8 cellular contexts compared by ENCODE assay signal in genomic region chr14:73754911-73755360, GRCh38. TPM values are rescaled to one million over a fixed set of nuclear protein-coding genes. Genes with fewer than 3 reads are reported as not detected.
A peak's percentile ranks its signal among the peaks of the same experiment; 100 is the strongest.
DNase-seq lines count a peak whose midpoint lies in the region; ATAC-seq and TF ChIP-seq lines count a peak whose summit lies in the region.

No MANE protein-coding gene starts in this region.

- H3K4me1 ChIP-seq in gastroesophageal sphincter = peaks cover 50 to 92% (median 87%) of the 10 kb centered on the region in 3 donors

- no peak for ATAC-seq in gastroesophageal sphincter
- ATAC-seq in HG03571 (IDR thresholded peaks at IDR 0.05; ENCODE audit: unreplicated experiment) = no peak

- DNase-seq in retinal pigment epithelial cell (ENCODE audit: low read depth) (no peak), NCI-H510A treated with DMSO at 0.1 percent for 48 hours (lab: John Stamatoyannopoulos, UW) (no peak)
- DNase-seq in stimulated activated CD4-positive, alpha-beta T cell treated with anti-CD3 and anti-CD28 coated beads, Interleukin-4, amount 100 ng/mL, for 24 hours = no peak
- no peak for DNase-seq in stimulated activated CD4-positive, alpha-beta T cell treated with anti-CD3 and anti-CD28 coated beads, Interleukin-15, amount 100 ng/mL, for 24 hours

- H3K27ac ChIP-seq in gastroesophageal sphincter = peak overlapping the region; percentile 95 to 100 (median 98)

- H3K36me3 ChIP-seq in gastroesophageal sphincter = no peaks in the 10 kb centered on the region

- no peaks in the 10 kb centered on the region for H3K9me3 ChIP-seq in gastroesophageal sphincter

- peak overlapping the region; percentile 83; the same call in 1 of the 2 replicates for H3K4me3 ChIP-seq in GM08714 (ENCODE audit: low read length)
- peak overlapping the region; percentile 25 for H3K4me3 ChIP-seq in WI38 (ENCODE audit: low read depth, low read length)
- H3K4me3 ChIP-seq in gastroesophageal sphincter = peak overlapping the region; percentile 4 to 34
- peak overlapping the region; percentile 3 for H3K4me3 ChIP-seq in retinal pigment epithelial cell (ENCODE audit: low read length)

- TF ChIP-seq CTCF in WI38 (IDR thresholded peaks at IDR 0.05; ENCODE audit: low read depth, low read length) (no peak), gastroesophageal sphincter (IDR thresholded peaks at IDR 0.05) (peak in 2 of 4 experiments; percentile 12 to 14), retinal pigment epithelial cell (conservative IDR thresholded peaks at IDR 0.05; ENCODE audit: low read depth, low read length) (no peak)

- TF ChIP-seq EP300 in gastroesophageal sphincter (IDR thresholded peaks at IDR 0.05) = no peak

- no peaks in the 10 kb centered on the region for H3K27me3 ChIP-seq in gastroesophageal sphincter

- peak; percentile 11 to 36 for TF ChIP-seq POLR2A in gastroesophageal sphincter (IDR thresholded peaks at IDR 0.05)

- WGBS in gastroesophageal sphincter (ENCODE audit: low coverage in 1 of 2), 2 donors = 17 to 40% methylated on average over 1 to 2 of the region's 8 CpGs

RNA-seq across cellular contexts. Expression of gene PNMA1, which starts 40.8 kb away (rescaled TPM):
- 10 to 100 TPM; 41.7 to 95.2 (median 47.6) TPM for total RNA-seq in gastroesophageal sphincter

Comparison
In these comparisons a context has a peak if more than half of its experiments do, and no peak if none do; other contexts are left out.
1. H3K4me3 ChIP-seq: peak in every context shown above with its lines; median percentile 83 in GM08714; 25 in WI38; 19 in gastroesophageal sphincter; 3 in retinal pigment epithelial cell.